Comparison of ENCODE assay signal across 18 cellular contexts in genomic region chr12:115394498-115395220, GRCh38.
DNase-seq lines count a peak whose midpoint lies in the region; ATAC-seq and TF ChIP-seq lines count a peak whose summit lies in the region.
"Had no signal": no experiment of that assay in that cellular context is flagged by ENCODE, and none has a peak within 500 bp of the region (broad histone marks: within the 10 kb centered on the region; RNA-seq: fewer than 3 reads in every experiment).

No MANE protein-coding gene starts in this region.

- intact Hi-C loops in mucosa of descending colon (cut with DNase I, micrococcal nuclease): no loop called here
- intact Hi-C loops in Calu3 (cut with micrococcal nuclease; ENCODE audit: unreplicated experiment): no loop called here

- no peaks in the 10 kb centered on the region for H3K36me3 ChIP-seq in mucosa of descending colon (ENCODE audit: low read depth)
- H3K36me3 ChIP-seq: BE2C, transverse colon had no signal

- H3K4me1 Mint-ChIP-seq in HFFc6 (ENCODE audit: low read depth) (peaks cover 23% of the 10 kb centered on the region), Calu3 (ENCODE audit: low read depth, unreplicated experiment) (no peaks in the 10 kb centered on the region)
- H3K4me1 Mint-ChIP-seq: activated naive CD8-positive, alpha-beta T cell treated with anti-CD3 and anti-CD28 coated beads, Interleukin-2, amount 50 U/mL, for 24 hours; central memory CD8-positive, alpha-beta T cell; stimulated activated naive B cell treated with anti-CD40 and anti-IgM and Interleukin-4, amounts not matched to agents 10 μg/mL and 1 μg/mL and 100 μg/mL, for 72 hours had no signal

- ATAC-seq in mucosa of descending colon (peak; percentile 45), HG03571 (IDR thresholded peaks at IDR 0.05; ENCODE audit: unreplicated experiment) (no peak)
- ATAC-seq: activated naive CD8-positive, alpha-beta T cell treated with anti-CD3 and anti-CD28 coated beads, Interleukin-2, amount 50 U/mL, for 24 hours; left cardiac atrium; stimulated activated naive B cell treated with anti-CD40 and anti-IgM and Interleukin-4, amounts not matched to agents 10 μg/mL and 1 μg/mL and 100 μg/mL, for 72 hours had no signal

- peaks cover 12% of the 10 kb centered on the region; the same call in 1 of the 2 replicates for H3K9me3 Mint-ChIP-seq in HFFc6
- peaks cover 14% of the 10 kb centered on the region for H3K9me3 Mint-ChIP-seq in Calu3 (ENCODE audit: low read depth, unreplicated experiment)

- H3K4me3 Mint-ChIP-seq in HFFc6 (no peak overlapping the region; the same call in 1 of the 2 replicates), Calu3 (ENCODE audit: low read depth, unreplicated experiment) (no peak overlapping the region)
- H3K4me3 Mint-ChIP-seq: activated CD4-positive, alpha-beta memory T cell treated with anti-CD3 and anti-CD28 coated beads for 36 hours; activated naive CD8-positive, alpha-beta T cell treated with anti-CD3 and anti-CD28 coated beads, Interleukin-2, amount 50 U/mL, for 24 hours; central memory CD8-positive, alpha-beta T cell; stimulated activated naive B cell treated with anti-CD40 and anti-IgM and Interleukin-4, amounts not matched to agents 10 μg/mL and 1 μg/mL and 100 μg/mL, for 72 hours had no signal

- H3K4me1 ChIP-seq in mucosa of descending colon (ENCODE audit: low read depth): no peaks in the 10 kb centered on the region
- H3K4me1 ChIP-seq: transverse colon had no signal

- no peak for TF ChIP-seq CTCF in HFFc6 (IDR thresholded peaks at IDR 0.05)
- TF ChIP-seq CTCF in mucosa of descending colon (IDR thresholded peaks at IDR 0.05): no peak
- TF ChIP-seq CTCF in Calu3 (IDR thresholded peaks at IDR 0.05; ENCODE audit: unreplicated experiment): no peak
- no peak for TF ChIP-seq CTCF in GM20000 (IDR thresholded peaks at IDR 0.05; ENCODE audit: extremely low read depth, missing control alignments)

- no TSS peak for BruUV-seq in Calu3 (replicated peaks; lab: Mats Ljungman, UMichigan)

- CTCF ChIA-PET in Calu3 (lab: Charles Lee): no interaction called here

- H3K36me3 Mint-ChIP-seq in HFFc6 (ENCODE audit: low read depth): peaks cover 13% of the 10 kb centered on the region
- no peaks in the 10 kb centered on the region for H3K36me3 Mint-ChIP-seq in Calu3 (ENCODE audit: insufficient read depth, unreplicated experiment)
- H3K36me3 Mint-ChIP-seq: activated CD4-positive, alpha-beta memory T cell treated with anti-CD3 and anti-CD28 coated beads for 36 hours; stimulated activated naive B cell treated with anti-CD40 and anti-IgM and Interleukin-4, amounts not matched to agents 10 μg/mL and 1 μg/mL and 100 μg/mL, for 72 hours had no signal

- peak overlapping the region; percentile 59 for H3K27ac Mint-ChIP-seq in HFFc6
- no peak overlapping the region for H3K27ac Mint-ChIP-seq in Calu3 (ENCODE audit: unreplicated experiment)
- H3K27ac Mint-ChIP-seq: activated CD4-positive, alpha-beta memory T cell treated with anti-CD3 and anti-CD28 coated beads for 36 hours; activated naive CD8-positive, alpha-beta T cell treated with anti-CD3 and anti-CD28 coated beads, Interleukin-2, amount 50 U/mL, for 24 hours; stimulated activated naive B cell treated with anti-CD40 and anti-IgM and Interleukin-4, amounts not matched to agents 10 μg/mL and 1 μg/mL and 100 μg/mL, for 72 hours had no signal

- H3K4me3 ChIP-seq in mucosa of descending colon: no peak overlapping the region
- H3K4me3 ChIP-seq: transverse colon had no signal

- H3K9me3 ChIP-seq in mucosa of descending colon: peaks cover 7% of the 10 kb centered on the region

- no peaks in the 10 kb centered on the region for H3K27me3 Mint-ChIP-seq in HFFc6 (ENCODE audit: insufficient read depth)
- no peaks in the 10 kb centered on the region for H3K27me3 Mint-ChIP-seq in Calu3 (ENCODE audit: unreplicated experiment)
- H3K27me3 Mint-ChIP-seq: activated CD4-positive, alpha-beta memory T cell treated with anti-CD3 and anti-CD28 coated beads for 36 hours; activated naive CD8-positive, alpha-beta T cell treated with anti-CD3 and anti-CD28 coated beads, Interleukin-2, amount 50 U/mL, for 24 hours; central memory CD8-positive, alpha-beta T cell had no signal

- DNase-seq in DMS153 (lab: John Stamatoyannopoulos, UW) (peak; percentile 72), HFFc6 (no peak), SHP77 (lab: John Stamatoyannopoulos, UW) (peak; percentile 70 to 76), mucosa of descending colon (no peak), Calu3 (no peak), hypothalamus (lab: John Stamatoyannopoulos, UW) (no peak), GM20000 (ENCODE audit: low spot score) (no peak)
- DNase-seq: activated CD4-positive, alpha-beta memory T cell treated with anti-CD3 and anti-CD28 coated beads for 36 hours; activated naive CD8-positive, alpha-beta T cell treated with anti-CD3 and anti-CD28 coated beads, Interleukin-2, amount 50 U/mL, for 24 hours; BE2C; DMS79; effector memory CD4-positive, alpha-beta T cell; left cardiac atrium; stimulated activated naive B cell treated with anti-CD40 and anti-IgM and Interleukin-4, amounts not matched to agents 10 μg/mL and 1 μg/mL and 100 μg/mL, for 72 hours; SW 1271; transverse colon had no signal

Comparison
In these comparisons a context has a peak if more than half of its experiments do, and no peak if none do; other contexts are left out.
1. DNase-seq: peak in DMS153 (single experiment) and SHP77 (2 of 2); none in HFFc6 (single experiment), mucosa of descending colon (0 of 3), Calu3 (single experiment), hypothalamus (0 of 51) and GM20000 (single experiment).